Comparison of ENCODE assay signal across 1 cellular context in the genomic region with DNA sequence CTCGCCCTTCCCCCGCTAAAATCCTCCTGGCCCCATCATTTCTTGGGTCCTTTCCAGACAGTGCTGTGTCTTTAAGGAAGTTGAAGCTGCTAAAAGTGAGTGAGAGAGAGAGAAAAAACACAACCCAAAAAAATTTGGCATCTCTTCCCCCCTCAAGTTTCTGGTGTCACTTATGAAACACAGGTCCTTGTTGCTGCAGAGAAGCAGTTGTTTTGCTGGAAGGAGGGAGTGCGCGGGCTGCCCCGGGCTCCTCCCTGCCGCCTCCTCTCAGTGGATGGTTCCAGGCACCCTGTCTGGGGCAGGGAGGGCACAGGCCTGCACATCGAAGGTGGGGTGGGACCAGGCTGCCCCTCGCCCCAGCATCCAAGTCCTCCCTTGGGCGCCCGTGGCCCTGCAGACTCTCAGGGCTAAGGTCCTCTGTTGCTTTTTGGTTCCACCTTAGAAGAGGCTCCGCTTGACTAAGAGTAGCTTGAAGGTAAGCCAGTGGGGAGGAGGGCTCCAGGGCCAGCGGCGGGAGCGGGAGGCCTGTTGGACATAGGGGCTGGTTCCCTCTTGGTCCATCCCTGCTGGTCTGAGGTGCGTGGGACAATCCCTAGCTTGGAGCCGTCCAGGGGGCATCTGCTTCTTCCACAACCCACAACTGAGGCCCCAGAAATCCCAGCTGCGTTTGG.
TF ChIP-seq lines count a peak whose summit lies in the region.

A gene with protein sequence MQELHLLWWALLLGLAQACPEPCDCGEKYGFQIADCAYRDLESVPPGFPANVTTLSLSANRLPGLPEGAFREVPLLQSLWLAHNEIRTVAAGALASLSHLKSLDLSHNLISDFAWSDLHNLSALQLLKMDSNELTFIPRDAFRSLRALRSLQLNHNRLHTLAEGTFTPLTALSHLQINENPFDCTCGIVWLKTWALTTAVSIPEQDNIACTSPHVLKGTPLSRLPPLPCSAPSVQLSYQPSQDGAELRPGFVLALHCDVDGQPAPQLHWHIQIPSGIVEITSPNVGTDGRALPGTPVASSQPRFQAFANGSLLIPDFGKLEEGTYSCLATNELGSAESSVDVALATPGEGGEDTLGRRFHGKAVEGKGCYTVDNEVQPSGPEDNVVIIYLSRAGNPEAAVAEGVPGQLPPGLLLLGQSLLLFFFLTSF (plus strand): TSS at position 166 of the 671 bp plus-strand sequence. CDS start 1,149 bp downstream, outside the sequence.

TF ChIP-seq in WTC11, 78 proteins besides CTCF, POLR2A, EP300 and RAD21 (continued from another document):
- TF ChIP-seq, protein P1, sequence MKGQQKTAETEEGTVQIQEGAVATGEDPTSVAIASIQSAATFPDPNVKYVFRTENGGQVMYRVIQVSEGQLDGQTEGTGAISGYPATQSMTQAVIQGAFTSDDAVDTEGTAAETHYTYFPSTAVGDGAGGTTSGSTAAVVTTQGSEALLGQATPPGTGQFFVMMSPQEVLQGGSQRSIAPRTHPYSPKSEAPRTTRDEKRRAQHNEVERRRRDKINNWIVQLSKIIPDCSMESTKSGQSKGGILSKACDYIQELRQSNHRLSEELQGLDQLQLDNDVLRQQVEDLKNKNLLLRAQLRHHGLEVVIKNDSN (CRISPR knock-in tag; IDR thresholded peaks at IDR 0.05) = no peak
